Comparison of ENCODE assay signal across 23 cellular contexts in the genomic region with DNA sequence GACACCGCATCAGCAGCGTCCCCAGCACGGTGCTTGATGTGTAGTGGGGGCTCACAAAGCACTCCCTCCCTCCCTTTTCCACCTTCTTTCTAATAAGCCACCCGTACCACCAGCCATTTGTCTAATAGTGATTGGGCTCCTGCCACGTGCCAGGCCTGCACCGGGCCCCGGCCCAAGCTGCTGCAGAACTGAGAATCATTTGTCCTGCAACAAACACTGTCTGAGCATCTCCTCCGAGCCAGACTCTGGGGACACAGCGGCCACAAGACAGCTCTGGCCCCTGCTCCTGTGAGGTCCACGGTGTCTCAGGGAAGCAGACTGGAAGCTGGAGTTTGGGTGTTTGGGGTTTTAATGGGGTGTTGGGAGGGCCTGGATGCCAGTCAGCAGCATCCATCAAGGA.
"Had no signal": no experiment of that assay in that cellular context is flagged by ENCODE, and none has a peak within 500 bp of the region (broad histone marks: within the 10 kb centered on the region; RNA-seq: fewer than 3 reads in every experiment).

No MANE protein-coding gene starts in this region.

- H3K4me3 ChIP-seq: esophagus squamous epithelium, left ventricle myocardium inferior, right atrium auricular region, testis, upper lobe of left lung had no signal

- H3K4me3 Mint-ChIP-seq: activated CD4-positive, alpha-beta T cell treated with anti-CD3 and anti-CD28 coated beads for 36 hours; activated naive CD8-positive, alpha-beta T cell treated with anti-CD3 and anti-CD28 coated beads, Interleukin-2, amount 10 ng/mL, durations not matched to agents 7 days and 5 days; activated T-helper 17 cell treated with anti-CD3 and anti-CD28 coated beads, Interleukin-2, amount 50 U/mL, for 72 hours; dendritic cell treated with granulocyte-macrophage colony-stimulating factor and Interleukin-4, amounts not matched to agents 40 ng/mL and 50 ng/mL, for 4 days; naive thymus-derived CD4-positive, alpha-beta T cell; T-helper 2 cell treated with Interferon-gamma antibody and Interleukin-4, amounts not matched to agents 5 μg/mL and 100 μg/mL, for 36 hours; WTC11 had no signal

- H3K9me3 Mint-ChIP-seq: activated naive CD8-positive, alpha-beta T cell treated with anti-CD3 and anti-CD28 coated beads, Interleukin-2, amount 10 ng/mL, durations not matched to agents 7 days and 5 days; activated T-helper 17 cell treated with anti-CD3 and anti-CD28 coated beads, Interleukin-2, amount 50 U/mL, for 72 hours; dendritic cell treated with granulocyte-macrophage colony-stimulating factor and Interleukin-4, amounts not matched to agents 40 ng/mL and 50 ng/mL, for 4 days; T-helper 2 cell treated with Interferon-gamma antibody and Interleukin-4, amounts not matched to agents 5 μg/mL and 100 μg/mL, for 36 hours; WTC11 had no signal

- H3K27ac ChIP-seq: esophagus squamous epithelium, left ventricle myocardium inferior, right atrium auricular region, testis, upper lobe of left lung had no signal

- H3K27ac Mint-ChIP-seq: activated CD4-positive, alpha-beta T cell treated with anti-CD3 and anti-CD28 coated beads for 36 hours; activated naive CD8-positive, alpha-beta T cell treated with anti-CD3 and anti-CD28 coated beads, Interleukin-2, amount 10 ng/mL, durations not matched to agents 7 days and 5 days; activated T-helper 17 cell treated with anti-CD3 and anti-CD28 coated beads, Interleukin-2, amount 50 U/mL, for 72 hours; dendritic cell treated with granulocyte-macrophage colony-stimulating factor and Interleukin-4, amounts not matched to agents 40 ng/mL and 50 ng/mL, for 4 days; naive thymus-derived CD4-positive, alpha-beta T cell; T-helper 2 cell treated with Interferon-gamma antibody and Interleukin-4, amounts not matched to agents 5 μg/mL and 100 μg/mL, for 36 hours; WTC11 had no signal

- H3K4me1 ChIP-seq: right atrium auricular region, testis, upper lobe of left lung had no signal

- H3K36me3 Mint-ChIP-seq: activated naive CD8-positive, alpha-beta T cell treated with anti-CD3 and anti-CD28 coated beads, Interleukin-2, amount 10 ng/mL, durations not matched to agents 7 days and 5 days; naive thymus-derived CD4-positive, alpha-beta T cell; WTC11 had no signal

- H3K4me1 Mint-ChIP-seq: activated T-helper 17 cell treated with anti-CD3 and anti-CD28 coated beads, Interleukin-2, amount 50 U/mL, for 72 hours had no signal

- ATAC-seq: activated CD4-positive, alpha-beta T cell treated with anti-CD3 and anti-CD28 coated beads for 36 hours; activated T-helper 17 cell treated with anti-CD3 and anti-CD28 coated beads, Interleukin-2, amount 50 U/mL, for 72 hours; naive thymus-derived CD4-positive, alpha-beta T cell; stimulated activated naive CD8-positive, alpha-beta T cell treated with anti-CD3 and anti-CD28 coated beads, Interleukin-15, Interleukin-2, amounts not matched to agents 100 U/mL and 50 U/mL, for 24 hours; WTC11 had no signal

- H3K36me3 ChIP-seq: esophagus squamous epithelium, left ventricle myocardium inferior, right atrium auricular region, upper lobe of left lung had no signal

- DNase-seq: activated CD4-positive, alpha-beta T cell treated with anti-CD3 and anti-CD28 coated beads for 36 hours; activated CD4-positive, alpha-beta T cell treated with anti-CD3 and anti-CD28 coated beads, Interleukin-2, amount 50 U/mL, for 48 hours; activated naive CD4-positive, alpha-beta T cell treated with Interleukin-2 at 50 U/mL for 16 hours; activated naive CD8-positive, alpha-beta T cell treated with anti-CD3 and anti-CD28 coated beads, Interleukin-2, amount 10 ng/mL, durations not matched to agents 7 days and 5 days; activated T-cell treated with anti-CD3 and anti-CD28 coated beads for 4 hours; aorta; cerebellar nuclear complex; effector memory CD4-positive, alpha-beta T cell; esophagus squamous epithelium; kidney; left ventricle myocardium inferior; mammary epithelial cell; naive thymus-derived CD4-positive, alpha-beta T cell; stimulated activated CD4-positive, alpha-beta T cell treated with anti-CD3 and anti-CD28 coated beads, Interleukin-2, amount 100 ng/mL, for 24 hours; stimulated activated naive CD8-positive, alpha-beta T cell treated with anti-CD3 and anti-CD28 coated beads, Interleukin-15, Interleukin-2, amounts not matched to agents 100 U/mL and 50 U/mL, for 24 hours; testis had no signal

- H3K9me3 ChIP-seq: esophagus squamous epithelium, left ventricle myocardium inferior, right atrium auricular region, SK-N-SH, testis, upper lobe of left lung had no signal

- H3K27me3 ChIP-seq: right atrium auricular region, testis, upper lobe of left lung had no signal
